8 cellular contexts compared by ENCODE assay signal in genomic region chr1:1344672-1345361, GRCh38. TPM values are rescaled to one million over a fixed set of nuclear protein-coding genes. Genes with fewer than 3 reads are reported as not detected.
DNase-seq lines count a peak whose midpoint lies in the region; ATAC-seq, FAIRE-seq and TF ChIP-seq lines count a peak whose summit lies in the region.

No MANE protein-coding gene starts in this region.

- no peak overlapping the region for H2BK120ac ChIP-seq in H1 (replicated peaks; ENCODE audit: low read depth, low read length)

- H3K27ac ChIP-seq in Peyer's patch (peak overlapping the region in 3 of 4 donors; percentile 45 to 60 (median 57)), H1 (ENCODE audit: low read depth, low read length) (no peak overlapping the region), skeletal muscle tissue (ENCODE audit: low read depth, low read length) (peak overlapping the region; percentile 94)

- TF ChIP-seq POLR2A in Peyer's patch (IDR thresholded peaks at IDR 0.05) = no peak
- no peak for TF ChIP-seq POLR2A in H1 (IDR thresholded peaks at IDR 0.05; ENCODE audit: control extremely low read depth in 1 of 2, low read depth in 2 of 2, low read length in 2 of 2)

- H2BK20ac ChIP-seq in H1 (ENCODE audit: low read length) = no peak overlapping the region

- H3K23me2 ChIP-seq in H1 (ENCODE audit: low read depth, low read length) = peaks cover 12% of the 10 kb centered on the region; the same call in 1 of the 2 replicates

- no peak overlapping the region for H3K4me2 ChIP-seq in H1 (ENCODE audit: insufficient read depth in 1 of 2, low read depth in 2 of 2, low read length in 2 of 2)

- H3K36me3 ChIP-seq in Peyer's patch (peaks cover 0 to 21% (median 0%) of the 10 kb centered on the region in 3 donors), H1 (ENCODE audit: control insufficient read depth in 2 of 4, insufficient read depth in 4 of 4, low read length in 3 of 4) (peaks cover 2 to 19% (median 9%) of the 10 kb centered on the region in 4 experiments; a peak in 6 of 8 replicates), skeletal muscle tissue (ENCODE audit: control insufficient read depth in 3 of 3, insufficient read depth in 3 of 3, low read length in 3 of 3) (peaks cover 18 to 23% (median 20%) of the 10 kb centered on the region in 3 donors)

- peaks cover 0 to 28% of the 10 kb centered on the region in 2 experiments; a peak in 3 of 4 replicates for H3K79me2 ChIP-seq in H1 (ENCODE audit: control insufficient read depth in 1 of 2, insufficient read depth in 2 of 2, low read length in 2 of 2)

- no peak for ATAC-seq in HG03354 (IDR thresholded peaks at IDR 0.05; ENCODE audit: poor library complexity, severe bottlenecking, unreplicated experiment)

- no peak for TF ChIP-seq EP300 in H1 (IDR thresholded peaks at IDR 0.05; ENCODE audit: borderline replicate concordance in 1 of 2, low read depth in 2 of 2, low read length in 2 of 2)

- H4K20me1 ChIP-seq in H1 (replicated peaks in 1 of 2; ENCODE audit: control insufficient read depth in 1 of 2, insufficient read depth in 2 of 2, low read length in 2 of 2) = peaks cover 20 to 47% of the 10 kb centered on the region in 2 experiments

- no peak overlapping the region for H3K4ac ChIP-seq in H1 (replicated peaks; ENCODE audit: insufficient read length, low read depth, low read length)

- H3K4me3 ChIP-seq in GM12864 (ENCODE audit: low read depth, low read length) (no peak overlapping the region), Peyer's patch (peak overlapping the region in 2 of 4 donors; percentile 5 to 31), H1 (ENCODE audit: extremely low read depth in 1 of 4, insufficient read depth in 2 of 4, low read depth in 3 of 4, low read length in 4 of 4) (no peak overlapping the region), skeletal muscle tissue (ENCODE audit: low read length in 3 of 3) (peak overlapping the region; percentile 48 to 72 (median 58))

- H3K18ac ChIP-seq in H1 (ENCODE audit: extremely low read depth, low read length) = no peak overlapping the region

- H2BK12ac ChIP-seq in H1 (ENCODE audit: low read depth, low read length) = no peak overlapping the region

- no peak overlapping the region for H2AFZ ChIP-seq in H1 (ENCODE audit: low read length)

- peak in 1 of 2 experiments; percentile 31; a peak in 1 of 4 replicates for TF ChIP-seq RAD21 in H1 (IDR thresholded peaks at IDR 0.05 in 1 of 2, conservative IDR thresholded peaks at IDR 0.05 in 1 of 2; ENCODE audit: low read depth in 2 of 2, low read length in 2 of 2)

- peaks cover 0 to 48% (median 13%) of the 10 kb centered on the region in 4 donors for H3K4me1 ChIP-seq in Peyer's patch
- H3K4me1 ChIP-seq in H1 (replicated peaks in 1 of 4; ENCODE audit: control insufficient read depth in 3 of 4, insufficient read depth in 4 of 4, low read length in 3 of 4) = peaks cover 0 to 16% (median 9%) of the 10 kb centered on the region in 4 experiments; a peak in 5 of 7 replicates
- peaks cover 55 to 77% (median 57%) of the 10 kb centered on the region in 3 donors for H3K4me1 ChIP-seq in skeletal muscle tissue (ENCODE audit: control insufficient read depth in 3 of 3, insufficient read depth in 3 of 3, low read length in 3 of 3)

- H3K27me3 ChIP-seq in Peyer's patch (no peaks in the 10 kb centered on the region), H1 (replicated peaks in 1 of 4; ENCODE audit: control insufficient read depth in 3 of 4, extremely low read depth in 1 of 4, insufficient read depth in 3 of 4, low read length in 3 of 4) (no peaks in the 10 kb centered on the region; a peak in 1 of 7 replicates), skeletal muscle tissue (ENCODE audit: control insufficient read depth in 3 of 3, insufficient read depth in 3 of 3, low read length in 3 of 3) (no peaks in the 10 kb centered on the region)

- H2BK15ac ChIP-seq in H1 (ENCODE audit: low read length) = no peak overlapping the region

- H4K5ac ChIP-seq in H1 (ENCODE audit: insufficient read length, low read depth, low read length) = no peak overlapping the region

- TF ChIP-seq CTCF in GM12864 (IDR thresholded peaks at IDR 0.05; ENCODE audit: low read depth, low read length, missing control alignments) (peak; percentile 68), Peyer's patch (IDR thresholded peaks at IDR 0.05) (peak in 4 of 6 experiments; percentile 9 to 47 (median 42)), H1 (IDR thresholded peaks at IDR 0.05; ENCODE audit: control extremely low read depth in 1 of 3, insufficient read depth in 1 of 3, low read depth in 1 of 3, low read length in 3 of 3) (peak in 2 of 3 experiments; percentile 44 to 56; a peak in 3 of 4 replicates)

- DNase-seq in GM12864 (ENCODE audit: low read depth) (no peak), Peyer's patch (peak in 2 of 3 donors; percentile 79 to 85), H1 (ENCODE audit: low read depth in 1 of 2, low spot score in 2 of 2) (peak in 1 of 2 experiments; percentile 67), NCI-H774 (lab: John Stamatoyannopoulos, UW) (no peak), H4 (ENCODE audit: low spot score) (no peak), NCI-H446 (lab: John Stamatoyannopoulos, UW) (no peak)

- 92% methylated on average over 15 of the region's 15 CpGs; no CpG with 5 or more reads in 1 of the 2 experiments for WGBS in H1 (ENCODE audit: extremely low coverage in 1 of 2, insufficient coverage in 1 of 2, insufficient read length in 1 of 2, insufficient replicate concordance in 2 of 2, low coverage in 1 of 2, low lambda C conversion rate in 2 of 2, missing lambda C conversion rate in 1 of 2), 2 experiments

- H4K8ac ChIP-seq in H1 (ENCODE audit: extremely low read depth, insufficient read depth, low read length) = no peak overlapping the region; the same call in 1 of the 2 replicates

- no peak overlapping the region for H2AK5ac ChIP-seq in H1 (ENCODE audit: low read depth, low read length)

- no peak for FAIRE-seq in H1 (lab: Jason Lieb, UNC)

- POLR2A ChIA-PET in H1 (lab: Charles Lee; ENCODE audit: partially characterized antibody) = interaction anchor here (0.6 to 3.1 kb wide), 9 partner anchors 8 to 119 kb away, joined by 3 to 12 read pairs (median 5); partner anchors contain the start of gene ANKRD65

- no peak overlapping the region for H3K9ac ChIP-seq in H1 (replicated peaks in 1 of 4; ENCODE audit: extremely low read depth in 1 of 4, low read depth in 3 of 4, low read length in 3 of 4)
- H3K9ac ChIP-seq in skeletal muscle tissue (ENCODE audit: low read depth in 1 of 3, low read length in 3 of 3) = peak overlapping the region; percentile 77 to 96 (median 86)

- H4K91ac ChIP-seq in H1 (replicated peaks; ENCODE audit: insufficient read length, low read length) = no peak overlapping the region

- no peak overlapping the region for H3K14ac ChIP-seq in H1 (ENCODE audit: insufficient read length)

- H3K9me3 ChIP-seq in Peyer's patch (no peaks in the 10 kb centered on the region), H1 (ENCODE audit: insufficient read depth in 2 of 2, low read depth in 1 of 2, low read length in 1 of 2) (peaks cover 0 to 5% of the 10 kb centered on the region in 2 experiments; a peak in 1 of 4 replicates), skeletal muscle tissue (ENCODE audit: control insufficient read depth in 3 of 3, low read length in 3 of 3) (no peaks in the 10 kb centered on the region)

- H3K79me1 ChIP-seq in H1 (ENCODE audit: low read depth, low read length) = peaks cover 27% of the 10 kb centered on the region

- no peak overlapping the region for H3K56ac ChIP-seq in H1 (replicated peaks; ENCODE audit: insufficient read length, low read depth, low read length)

- no peak overlapping the region for H3K23ac ChIP-seq in H1 (ENCODE audit: insufficient read length)

- CTCF ChIA-PET in H1 (lab: Charles Lee; ENCODE audit: partially characterized antibody) = interaction anchor here (0.9 to 4.4 kb wide), 12 partner anchors 10 to 277 kb away, joined by 3 to 34 read pairs (median 3); no protein-coding TSS in a partner anchor

- no peak overlapping the region for H2BK5ac ChIP-seq in H1 (ENCODE audit: low read depth, low read length)

RNA-seq across cellular contexts. Expression of gene DVL1, which starts 4.4 kb away (rescaled TPM):
- total RNA-seq in Peyer's patch (100 to 1,000 TPM in 3 of 4 donors, 10 to 100 TPM in 1; 76.0 to 196 (median 164) TPM), skeletal muscle tissue (44.9 TPM)
- total RNA-seq in H1 (2021; fragmentation: NEBNext Ultra II Directional; extraction: Animal tissue kit (Norgen Biotek cat#: 25700)) = 56.0 and 58.9 TPM in 2 replicates
- 39.4 and 59.8 TPM in 2 replicates for polyA plus RNA-seq in H1 (2011; rRNA removed)
- 45.1 TPM for polyA plus RNA-seq in H1 (2011; cell fraction: cytosol; rRNA removed)
- polyA plus RNA-seq in H1 (2011; cell fraction: nucleus; rRNA removed) = 354 TPM
- polyA plus RNA-seq in H1 (2012, experiment 1 of 2) = 29.6 to 56.3 TPM (median 52.4 TPM) in 4 replicates
- polyA plus RNA-seq in H1 (2012, experiment 2 of 2) = 32.5 TPM
- polyA plus RNA-seq in H1 (2013, experiment 1 of 2) = 41.1 TPM
- polyA plus RNA-seq in H1 (2013, experiment 2 of 2) = 37.2 TPM
- polyA minus RNA-seq in H1 (2011; rRNA and poly(A)+ RNA removed) = 16.1 and 16.9 TPM in 2 replicates
- polyA minus RNA-seq in H1 (2011; cell fraction: cytosol; rRNA and poly(A)+ RNA removed) = 33.2 TPM
- polyA minus RNA-seq in H1 (2011; cell fraction: nucleus; rRNA and poly(A)+ RNA removed) = 81.8 TPM
- 11.7 and 33.3 TPM in 2 replicates for total RNA-seq in H4 (2014; rRNA removed; shearing (Covaris generic))

RNA-seq across cellular contexts. Expression of gene MXRA8, which starts 13.5 kb away (rescaled TPM):
- total RNA-seq in Peyer's patch = 10 to 100 TPM; 11.7 to 56.1 (median 35.6) TPM
- total RNA-seq in H1 (2021; fragmentation: NEBNext Ultra II Directional; extraction: Animal tissue kit (Norgen Biotek cat#: 25700)) = 10.0 and 10.5 TPM in 2 replicates
- polyA plus RNA-seq in H1 (2011; rRNA removed) = 17.2 and 35.4 TPM in 2 replicates
- 21.3 TPM for polyA plus RNA-seq in H1 (2011; cell fraction: cytosol; rRNA removed)
- polyA plus RNA-seq in H1 (2011; cell fraction: nucleus; rRNA removed) = 57.8 TPM
- polyA plus RNA-seq in H1 (2012, experiment 1 of 2) = 6.4 to 14.9 TPM (median 13.3 TPM) in 4 replicates
- 7.6 TPM for polyA plus RNA-seq in H1 (2012, experiment 2 of 2)
- polyA plus RNA-seq in H1 (2013, experiment 1 of 2) = 12.0 TPM
- polyA plus RNA-seq in H1 (2013, experiment 2 of 2) = 10.6 TPM
- 3.0 and 3.5 TPM in 2 replicates for polyA minus RNA-seq in H1 (2011; rRNA and poly(A)+ RNA removed)
- polyA minus RNA-seq in H1 (2011; cell fraction: cytosol; rRNA and poly(A)+ RNA removed) = 9.2 TPM
- 7.8 TPM for polyA minus RNA-seq in H1 (2011; cell fraction: nucleus; rRNA and poly(A)+ RNA removed)
- 60.0 TPM for total RNA-seq in skeletal muscle tissue
- 41.2 and 46.0 TPM in 2 replicates for total RNA-seq in H4 (2014; rRNA removed; shearing (Covaris generic))

RNA-seq across cellular contexts. Expression of gene TAS1R3, which starts 13.7 kb away (rescaled TPM):
- total RNA-seq in Peyer's patch (1 to 10 TPM; 2.1 to 5.8 (median 3.0) TPM), skeletal muscle tissue (1.6 TPM)
- 0.11 and 0.19 TPM in 2 replicates for total RNA-seq in H1 (2021; fragmentation: NEBNext Ultra II Directional; extraction: Animal tissue kit (Norgen Biotek cat#: 25700))
- 0.03 and 0.16 TPM in 2 replicates for polyA plus RNA-seq in H1 (2011; rRNA removed)
- polyA plus RNA-seq in H1 (2011; cell fraction: cytosol; rRNA removed) = 0.06 TPM
- polyA plus RNA-seq in H1 (2011; cell fraction: nucleus; rRNA removed) = 0.64 TPM
- 0.12 to 0.22 TPM (median 0.17 TPM) in 4 replicates for polyA plus RNA-seq in H1 (2012, experiment 1 of 2)
- polyA plus RNA-seq in H1 (2012, experiment 2 of 2) = 0.14 TPM
- polyA plus RNA-seq in H1 (2013, experiment 1 of 2) = 0.04 TPM
- polyA plus RNA-seq in H1 (2013, experiment 2 of 2) = 0.02 TPM
- polyA minus RNA-seq in H1 (2011; rRNA and poly(A)+ RNA removed) = 0.05 TPM in 1 of 2 replicates, not detected in the other
- polyA minus RNA-seq in H1 (2011; cell fraction: cytosol; rRNA and poly(A)+ RNA removed) = not detected
- 0.40 TPM for polyA minus RNA-seq in H1 (2011; cell fraction: nucleus; rRNA and poly(A)+ RNA removed)
- not detected in 2 replicates for total RNA-seq in H4 (2014; rRNA removed; shearing (Covaris generic))

RNA-seq across cellular contexts. Expression of gene CPTP, which starts 20.2 kb away (rescaled TPM):
- total RNA-seq in Peyer's patch (10 to 100 TPM; 10.7 to 94.0 (median 84.6) TPM), skeletal muscle tissue (8.4 TPM)
- 10.6 and 13.3 TPM in 2 replicates for total RNA-seq in H1 (2021; fragmentation: NEBNext Ultra II Directional; extraction: Animal tissue kit (Norgen Biotek cat#: 25700))
- polyA plus RNA-seq in H1 (2011; rRNA removed) = 8.1 and 13.4 TPM in 2 replicates
- polyA plus RNA-seq in H1 (2011; cell fraction: cytosol; rRNA removed) = 7.0 TPM
- 8.0 TPM for polyA plus RNA-seq in H1 (2011; cell fraction: nucleus; rRNA removed)
- polyA plus RNA-seq in H1 (2012, experiment 1 of 2) = 5.8 to 8.6 TPM (median 8.1 TPM) in 4 replicates
- polyA plus RNA-seq in H1 (2012, experiment 2 of 2) = 9.5 TPM
- polyA plus RNA-seq in H1 (2013, experiment 1 of 2) = 10.1 TPM
- polyA plus RNA-seq in H1 (2013, experiment 2 of 2) = 9.7 TPM
- 2.2 and 3.2 TPM in 2 replicates for polyA minus RNA-seq in H1 (2011; rRNA and poly(A)+ RNA removed)
- polyA minus RNA-seq in H1 (2011; cell fraction: cytosol; rRNA and poly(A)+ RNA removed) = 6.8 TPM
- polyA minus RNA-seq in H1 (2011; cell fraction: nucleus; rRNA and poly(A)+ RNA removed) = 11.6 TPM
- total RNA-seq in H4 (2014; rRNA removed; shearing (Covaris generic)) = 12.0 and 18.5 TPM in 2 replicates

RNA-seq across cellular contexts. Expression of gene INTS11, which starts 20.4 kb away (rescaled TPM):
- 100 to 1,000 TPM; 146 to 359 (median 273) TPM for total RNA-seq in Peyer's patch
- total RNA-seq in H1 (2021; fragmentation: NEBNext Ultra II Directional; extraction: Animal tissue kit (Norgen Biotek cat#: 25700)) = 113 and 116 TPM in 2 replicates
- 243 and 324 TPM in 2 replicates for polyA plus RNA-seq in H1 (2011; rRNA removed)
- 210 TPM for polyA plus RNA-seq in H1 (2011; cell fraction: cytosol; rRNA removed)
- polyA plus RNA-seq in H1 (2011; cell fraction: nucleus; rRNA removed) = 662 TPM
- polyA plus RNA-seq in H1 (2012, experiment 1 of 2) = 121 to 180 TPM (median 164 TPM) in 4 replicates
- 131 TPM for polyA plus RNA-seq in H1 (2012, experiment 2 of 2)
- polyA plus RNA-seq in H1 (2013, experiment 1 of 2) = 99.2 TPM
- 89.5 TPM for polyA plus RNA-seq in H1 (2013, experiment 2 of 2)
- polyA minus RNA-seq in H1 (2011; rRNA and poly(A)+ RNA removed) = 115 and 144 TPM in 2 replicates
- polyA minus RNA-seq in H1 (2011; cell fraction: cytosol; rRNA and poly(A)+ RNA removed) = 86.7 TPM
- polyA minus RNA-seq in H1 (2011; cell fraction: nucleus; rRNA and poly(A)+ RNA removed) = 144 TPM
- total RNA-seq in skeletal muscle tissue = 27.1 TPM
- 76.9 and 88.3 TPM in 2 replicates for total RNA-seq in H4 (2014; rRNA removed; shearing (Covaris generic))

Comparison
In these comparisons a context has a peak if more than half of its experiments do, and no peak if none do; other contexts are left out.
1. DNase-seq: peak in Peyer's patch (2 of 3); none in GM12864 (single experiment), NCI-H774 (single experiment), H4 (single experiment) and NCI-H446 (0 of 2).
2. H3K4me3 ChIP-seq: peak in skeletal muscle tissue (3 of 3); none in GM12864 (single experiment) and H1 (0 of 4).
3. H3K9ac ChIP-seq: peak in skeletal muscle tissue (3 of 3); none in H1 (0 of 4).
4. Peak in every context shown above with its lines, with median percentiles within 50 percentile points of each other: CTCF ChIP-seq.